ENCODE assay signal across 13 cellular contexts in genomic region chr19:2223959-2224358, GRCh38. TPM values are rescaled to one million over a fixed set of nuclear protein-coding genes. Genes with fewer than 3 reads are reported as not detected.
DNase-seq lines count a peak whose midpoint lies in the region; ATAC-seq, FAIRE-seq and TF ChIP-seq lines count a peak whose summit lies in the region.
"Had no signal": no experiment of that assay in that cellular context is flagged by ENCODE, and none has a peak within 500 bp of the region (broad histone marks: within the 10 kb centered on the region; RNA-seq: fewer than 3 reads in every experiment).

No MANE protein-coding gene starts in this region.

- peaks cover 6% of the 10 kb centered on the region for H3K4me1 Mint-ChIP-seq in activated naive CD8-positive, alpha-beta T cell treated with anti-CD3 and anti-CD28 coated beads for 36 hours
- H3K4me1 Mint-ChIP-seq in progenitor cell of endocrine pancreas (ENCODE audit: low read depth) = no peaks in the 10 kb centered on the region
- H3K4me1 Mint-ChIP-seq: CD4-positive, CD25-positive, alpha-beta regulatory T cell had no signal

- no peak overlapping the region for H3K4me3 ChIP-seq in gastroesophageal sphincter

- H3K4me1 ChIP-seq in gastroesophageal sphincter = peaks cover 0 to 11% (median 0%) of the 10 kb centered on the region in 3 donors

- H3K36me3 ChIP-seq in gastroesophageal sphincter = peaks cover 0 to 99% of the 10 kb centered on the region in 2 donors

- 70 to 83% methylated on average over 2 to 10 of the region's 14 CpGs for WGBS in gastroesophageal sphincter (ENCODE audit: low coverage in 1 of 2), 2 donors

- H3K27ac Mint-ChIP-seq in activated naive CD8-positive, alpha-beta T cell treated with anti-CD3 and anti-CD28 coated beads for 36 hours = peak overlapping the region; percentile 46
- peak overlapping the region; percentile 49 for H3K27ac Mint-ChIP-seq in progenitor cell of endocrine pancreas

- no peak overlapping the region for H3K4me3 Mint-ChIP-seq in activated naive CD8-positive, alpha-beta T cell treated with anti-CD3 and anti-CD28 coated beads for 36 hours
- no peak overlapping the region for H3K4me3 Mint-ChIP-seq in progenitor cell of endocrine pancreas (ENCODE audit: low read depth)
- H3K4me3 Mint-ChIP-seq: CD4-positive, CD25-positive, alpha-beta regulatory T cell had no signal

- DNase-seq in GM12891 (ENCODE audit: insufficient read length, low spot score) (no peak), progenitor cell of endocrine pancreas (ENCODE audit: low spot score, unreplicated experiment) (no peak)
- no peak for DNase-seq in activated naive CD8-positive, alpha-beta T cell treated with anti-CD3 and anti-CD28 coated beads for 36 hours
- DNase-seq: activated T-cell treated with anti-CD3 and anti-CD28 coated beads, Interleukin-2, amount 50 U/mL, for 1 hour; CD4-positive, CD25-positive, alpha-beta regulatory T cell; foreskin melanocyte; NCI-H526 treated with DMSO at 0.1 percent for 48 hours; stimulated activated CD4-positive, alpha-beta T cell treated with anti-CD3 and anti-CD28 coated beads, Interleukin-4, amount 100 ng/mL, for 4 hours had no signal

- no peaks in the 10 kb centered on the region for H3K9me3 ChIP-seq in gastroesophageal sphincter

- TF ChIP-seq POLR2A in GM12891 (IDR thresholded peaks at IDR 0.05; ENCODE audit: low read depth, low read length) (no peak), gastroesophageal sphincter (IDR thresholded peaks at IDR 0.05) (no peak)

- ATAC-seq in HG03108 (IDR thresholded peaks at IDR 0.05; ENCODE audit: unreplicated experiment) = peak; percentile 47
- no peak for ATAC-seq in gastroesophageal sphincter
- no peak for ATAC-seq in HG02759 (IDR thresholded peaks at IDR 0.05; ENCODE audit: unreplicated experiment)
- ATAC-seq in GM19324 (IDR thresholded peaks at IDR 0.05; ENCODE audit: low FRiP score, unreplicated experiment) = no peak
- ATAC-seq: Right ventricle myocardium inferior had no signal

- peak; percentile 71 for FAIRE-seq in GM12891 (lab: Jason Lieb, UNC)

- TF ChIP-seq CTCF in progenitor cell of endocrine pancreas (IDR thresholded peaks at IDR 0.05; ENCODE audit: unreplicated experiment) (no peak), gastroesophageal sphincter (IDR thresholded peaks at IDR 0.05) (no peak)

- H3K9me3 Mint-ChIP-seq in activated naive CD8-positive, alpha-beta T cell treated with anti-CD3 and anti-CD28 coated beads for 36 hours = no peaks in the 10 kb centered on the region
- H3K9me3 Mint-ChIP-seq in progenitor cell of endocrine pancreas (ENCODE audit: low read depth) = no peaks in the 10 kb centered on the region

- H3K27me3 Mint-ChIP-seq in activated naive CD8-positive, alpha-beta T cell treated with anti-CD3 and anti-CD28 coated beads for 36 hours = no peaks in the 10 kb centered on the region
- H3K27me3 Mint-ChIP-seq in progenitor cell of endocrine pancreas = no peaks in the 10 kb centered on the region
- H3K27me3 Mint-ChIP-seq: CD4-positive, CD25-positive, alpha-beta regulatory T cell had no signal

- H3K27me3 ChIP-seq in gastroesophageal sphincter = no peaks in the 10 kb centered on the region

- H3K27ac ChIP-seq in gastroesophageal sphincter = no peak overlapping the region

- no peak for TF ChIP-seq EP300 in gastroesophageal sphincter (IDR thresholded peaks at IDR 0.05)

- peaks cover 19% of the 10 kb centered on the region for H3K36me3 Mint-ChIP-seq in activated naive CD8-positive, alpha-beta T cell treated with anti-CD3 and anti-CD28 coated beads for 36 hours
- H3K36me3 Mint-ChIP-seq in progenitor cell of endocrine pancreas (ENCODE audit: insufficient read depth) = peaks cover 5% of the 10 kb centered on the region

TF ChIP-seq in GM12891, 5 proteins besides CTCF, POLR2A, EP300 and RAD21:
- TF ChIP-seq SPI1 (IDR thresholded peaks at IDR 0.05; ENCODE audit: low read depth, low read length) = no peak

RNA-seq across cellular contexts. Expression of gene PLEKHJ1, which starts 12.2 kb away (rescaled TPM):
- polyA plus RNA-seq in GM12891 (2012; ENCODE audit: low read depth, missing spikeins) = 66.6 TPM
- 10 to 100 TPM; 82.7 to 84.6 TPM for total RNA-seq in activated naive CD8-positive, alpha-beta T cell treated with anti-CD3 and anti-CD28 coated beads for 36 hours
- total RNA-seq in progenitor cell of endocrine pancreas (116 and 119 TPM in 2 replicates), gastroesophageal sphincter (10 to 100 TPM; 41.6 to 56.7 (median 51.7) TPM)

RNA-seq across cellular contexts. Expression of gene SF3A2, which starts 12.7 kb away (rescaled TPM):
- polyA plus RNA-seq in GM12891 (2012; ENCODE audit: low read depth, missing spikeins) = 66.1 TPM
- total RNA-seq in activated naive CD8-positive, alpha-beta T cell treated with anti-CD3 and anti-CD28 coated beads for 36 hours = 100 to 1,000 TPM; 160 to 162 TPM
- total RNA-seq in progenitor cell of endocrine pancreas = 152 and 156 TPM in 2 replicates
- total RNA-seq in gastroesophageal sphincter = 10 to 100 TPM; 27.5 to 40.3 (median 37.4) TPM

RNA-seq across cellular contexts. Expression of gene AMH, which starts 25.2 kb away (rescaled TPM):
- 0.19 TPM for polyA plus RNA-seq in GM12891 (2012; ENCODE audit: low read depth, missing spikeins)
- 1 to 10 TPM; 7.4 to 10.0 TPM for total RNA-seq in activated naive CD8-positive, alpha-beta T cell treated with anti-CD3 and anti-CD28 coated beads for 36 hours
- total RNA-seq in progenitor cell of endocrine pancreas = 58.4 and 71.3 TPM in 2 replicates
- 1 to 10 TPM in 1 of 4 donors, under 1 TPM in 3; 0.23 to 1.2 (median 0.47) TPM for total RNA-seq in gastroesophageal sphincter
- polyA plus RNA-seq: CD4-positive, CD25-positive, alpha-beta regulatory T cell had no signal

RNA-seq across cellular contexts. Expression of gene JSRP1, which starts 32.3 kb away (rescaled TPM):
- polyA plus RNA-seq in GM12891 (2012; ENCODE audit: low read depth, missing spikeins) = 0.41 TPM
- total RNA-seq in activated naive CD8-positive, alpha-beta T cell treated with anti-CD3 and anti-CD28 coated beads for 36 hours = under 1 TPM; 0.45 to 0.50 TPM
- total RNA-seq in progenitor cell of endocrine pancreas = 1.00 and 1.6 TPM in 2 replicates
- under 1 TPM in 1 of 4 donors, not detected in 3; 0.37 TPM for total RNA-seq in gastroesophageal sphincter
- total RNA-seq: Right ventricle myocardium inferior had no signal

RNA-seq across cellular contexts. Expression of gene PEAK3, which starts 58.0 kb away (rescaled TPM):
- 0.49 TPM for polyA plus RNA-seq in GM12891 (2012; ENCODE audit: low read depth, missing spikeins)
- not detected for total RNA-seq in activated naive CD8-positive, alpha-beta T cell treated with anti-CD3 and anti-CD28 coated beads for 36 hours
- total RNA-seq in progenitor cell of endocrine pancreas (not detected in 2 replicates), gastroesophageal sphincter (1 to 10 TPM in 1 of 4 donors, under 1 TPM in 2, not detected in 1; 0.16 to 1.3 (median 0.27) TPM)
- total RNA-seq: CD4-positive, CD25-positive, alpha-beta regulatory T cell had no signal
